In the genomic region with DNA sequence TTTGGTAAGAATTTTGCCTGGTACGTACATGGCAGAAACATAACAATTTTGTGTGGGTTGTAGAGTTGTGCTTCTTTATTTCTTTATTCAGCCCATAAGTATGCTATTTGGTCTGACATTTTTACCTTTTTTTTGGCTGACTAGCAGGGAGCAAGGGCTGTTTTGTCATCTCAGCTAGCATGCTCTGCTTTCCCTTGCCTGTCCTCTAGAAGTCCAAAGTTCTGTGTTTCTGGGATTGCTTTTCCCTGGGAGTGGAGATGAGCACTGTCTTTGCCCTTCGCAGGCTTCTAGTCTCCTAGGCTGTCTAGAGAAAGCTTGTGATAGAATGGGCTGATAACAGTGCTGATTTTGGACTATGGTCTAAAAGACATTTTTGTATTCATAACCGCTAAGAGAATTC, we compare ENCODE assay signal across 28 cellular contexts.
"Had no signal": no experiment of that assay in that cellular context is flagged by ENCODE, and none has a peak within 500 bp of the region (broad histone marks: within the 10 kb centered on the region; RNA-seq: fewer than 3 reads in every experiment).

No MANE protein-coding gene starts in this region.

- H3K9me3 Mint-ChIP-seq: natural killer cell; stimulated activated naive B cell treated with anti-CD40 and anti-IgM and Interleukin-4, amounts not matched to agents 10 μg/mL and 1 μg/mL and 100 μg/mL, for 72 hours; stimulated activated naive CD8-positive, alpha-beta T cell treated with anti-CD3 and anti-CD28 coated beads, Interleukin-15, amount 100 ng/mL, for 72 hours had no signal

- H3K36me3 ChIP-seq: colonic mucosa, esophagus squamous epithelium, heart right ventricle, left ventricle myocardium inferior, lower lobe of right lung, ovary, sigmoid colon, suprapubic skin, transverse colon had no signal

- FAIRE-seq: endometrium, islet of Langerhans had no signal

- H3K27ac ChIP-seq: colonic mucosa, esophagus squamous epithelium, heart right ventricle, left ventricle myocardium inferior, lower lobe of right lung, ovary, psoas muscle, sigmoid colon, suprapubic skin, transverse colon had no signal

- H3K27me3 ChIP-seq: colonic mucosa, esophagus squamous epithelium, heart right ventricle, ovary, sigmoid colon, suprapubic skin, transverse colon had no signal

- H3K27ac Mint-ChIP-seq: memory B cell; natural killer cell; stimulated activated naive B cell treated with anti-CD40 and anti-IgM and Interleukin-4, amounts not matched to agents 10 μg/mL and 1 μg/mL and 100 μg/mL, for 72 hours; stimulated activated naive CD8-positive, alpha-beta T cell treated with anti-CD3 and anti-CD28 coated beads, Interleukin-15, amount 100 ng/mL, for 72 hours had no signal

- ATAC-seq: heart right ventricle; left cardiac atrium; lower lobe of right lung; natural killer cell; psoas muscle; right cardiac atrium; stimulated activated naive B cell treated with anti-CD40 and anti-IgM and Interleukin-4, amounts not matched to agents 10 μg/mL and 1 μg/mL and 100 μg/mL, for 72 hours; stimulated activated naive CD8-positive, alpha-beta T cell treated with anti-CD3 and anti-CD28 coated beads, Interleukin-15, amount 100 ng/mL, for 72 hours had no signal

- H3K27me3 Mint-ChIP-seq: memory B cell; stimulated activated naive B cell treated with anti-CD40 and anti-IgM and Interleukin-4, amounts not matched to agents 10 μg/mL and 1 μg/mL and 100 μg/mL, for 72 hours; stimulated activated naive CD8-positive, alpha-beta T cell treated with anti-CD3 and anti-CD28 coated beads, Interleukin-15, amount 100 ng/mL, for 72 hours had no signal

- H3K9me3 ChIP-seq: colonic mucosa, esophagus squamous epithelium, heart right ventricle, left ventricle myocardium inferior, lower lobe of right lung, ovary, psoas muscle, sigmoid colon, suprapubic skin, transverse colon had no signal

- H3K4me3 ChIP-seq: colonic mucosa, esophagus squamous epithelium, heart right ventricle, left ventricle myocardium inferior, lower lobe of right lung, ovary, psoas muscle, sigmoid colon, suprapubic skin, transverse colon had no signal

- DNase-seq: colonic mucosa; dermis blood vessel endothelial cell; effector memory CD4-positive, alpha-beta T cell; erythroblast; esophagus squamous epithelium; foreskin melanocyte; glutamatergic neuron; heart right ventricle; hippocampal formation; left cardiac atrium; left ventricle myocardium inferior; lower lobe of right lung; natural killer cell; occipital lobe; ovary; posterior cingulate gyrus; psoas muscle; right cardiac atrium; sigmoid colon; stimulated activated CD4-positive, alpha-beta T cell treated with anti-CD3 and anti-CD28 coated beads, Interleukin-2, amount 100 ng/mL, for 24 hours; stimulated activated CD4-positive, alpha-beta T cell treated with anti-CD3 and anti-CD28 coated beads, Interleukin-4, amount 100 ng/mL, for 4 hours; stimulated activated naive B cell treated with anti-CD40 and anti-IgM and Interleukin-4, amounts not matched to agents 10 μg/mL and 1 μg/mL and 100 μg/mL, for 72 hours; stimulated activated naive CD8-positive, alpha-beta T cell treated with anti-CD3 and anti-CD28 coated beads, Interleukin-15, amount 100 ng/mL, for 72 hours; transverse colon had no signal

- H3K4me3 Mint-ChIP-seq: memory B cell; natural killer cell; stimulated activated naive B cell treated with anti-CD40 and anti-IgM and Interleukin-4, amounts not matched to agents 10 μg/mL and 1 μg/mL and 100 μg/mL, for 72 hours; stimulated activated naive CD8-positive, alpha-beta T cell treated with anti-CD3 and anti-CD28 coated beads, Interleukin-15, amount 100 ng/mL, for 72 hours had no signal

- H3K36me3 Mint-ChIP-seq: natural killer cell had no signal

- H3K4me1 ChIP-seq: colonic mucosa, suprapubic skin had no signal
